In the genomic region with DNA sequence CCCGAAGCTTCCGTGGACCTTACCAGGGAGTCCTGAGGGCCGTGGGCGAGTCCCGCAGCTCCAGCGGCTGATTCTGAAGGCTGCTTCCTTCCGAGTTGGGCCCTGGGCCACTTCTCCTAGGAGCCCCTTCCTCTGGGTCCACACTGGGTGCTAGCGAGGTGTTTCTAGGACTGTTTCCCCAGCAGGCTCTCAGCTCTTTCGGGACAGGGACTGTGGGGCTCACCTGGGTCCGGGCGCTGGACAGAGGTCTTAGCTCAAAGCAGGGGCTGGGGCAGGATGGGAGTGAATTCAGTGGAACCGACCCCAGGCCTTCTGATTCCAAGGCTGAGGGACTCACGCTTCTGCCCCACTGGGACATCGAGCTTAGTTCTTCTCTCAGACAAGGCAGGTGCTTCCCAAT, we compare ENCODE assay signal across 18 cellular contexts. TPM values are rescaled to one million over a fixed set of nuclear protein-coding genes. Genes with fewer than 3 reads are reported as not detected.
DNase-seq lines count a peak whose midpoint lies in the region; ATAC-seq and TF ChIP-seq lines count a peak whose summit lies in the region.
"Had no signal": no experiment of that assay in that cellular context is flagged by ENCODE, and none has a peak within 500 bp of the region (broad histone marks: within the 10 kb centered on the region; RNA-seq: fewer than 3 reads in every experiment).

No MANE protein-coding gene starts in this region.

- TF ChIP-seq CTCF in right atrium auricular region (IDR thresholded peaks at IDR 0.05) (no peak), adrenal gland (IDR thresholded peaks at IDR 0.05) (no peak), upper lobe of right lung (IDR thresholded peaks at IDR 0.05) (no peak)

- DNase-seq in right atrium auricular region (ENCODE audit: low spot score) (peak; percentile 55), left ventricle myocardium superior (no peak), adrenal gland (peak in 4 of 7 donors; percentile 9 to 38 (median 15)), mucosa of gallbladder (ENCODE audit: low spot score) (peak; percentile 8), upper lobe of right lung (peak; percentile 32), nucleus accumbens (lab: John Stamatoyannopoulos, UW) (no peak), MV-4-11 (lab: John Stamatoyannopoulos, UW) (no peak)
- DNase-seq: left colon; midbrain; NCI-H146; NCI-H2171; NCI-H526; stimulated activated naive CD4-positive, alpha-beta T cell had no signal

- ATAC-seq in left ventricle myocardium superior: no peak
- no peak for ATAC-seq in upper lobe of right lung
- no peak for ATAC-seq in HG03354 (IDR thresholded peaks at IDR 0.05; ENCODE audit: poor library complexity, severe bottlenecking, unreplicated experiment)
- ATAC-seq: K562, left colon had no signal

- no peaks in the 10 kb centered on the region for H3K27me3 ChIP-seq in right atrium auricular region
- H3K27me3 ChIP-seq in adrenal gland: no peaks in the 10 kb centered on the region
- H3K27me3 ChIP-seq in upper lobe of right lung: no peaks in the 10 kb centered on the region
- H3K27me3 ChIP-seq: thyroid gland had no signal

- H3K27ac ChIP-seq in right atrium auricular region (no peak overlapping the region), adrenal gland (no peak overlapping the region), upper lobe of right lung (no peak overlapping the region)
- H3K27ac ChIP-seq: RWPE1, thyroid gland had no signal

- intact Hi-C loops in left ventricle myocardium superior (cut with micrococcal nuclease): no loop called here
- intact Hi-C loops in adrenal gland (cut with DNase I): no loop called here
- intact Hi-C loops in upper lobe of right lung (cut with DNase I): no loop called here

- H3K9me3 ChIP-seq in right atrium auricular region (no peaks in the 10 kb centered on the region), adrenal gland (replicated peaks in 1 of 3) (no peaks in the 10 kb centered on the region), upper lobe of right lung (no peaks in the 10 kb centered on the region)
- H3K9me3 ChIP-seq: HAP-1, thyroid gland had no signal

- no peak for TF ChIP-seq POLR2A in adrenal gland (IDR thresholded peaks at IDR 0.05)

- H3K36me3 ChIP-seq in right atrium auricular region: no peaks in the 10 kb centered on the region
- no peaks in the 10 kb centered on the region for H3K36me3 ChIP-seq in adrenal gland (replicated peaks in 1 of 2)
- no peaks in the 10 kb centered on the region for H3K36me3 ChIP-seq in upper lobe of right lung
- H3K36me3 ChIP-seq: HAP-1, thyroid gland had no signal

- WGBS in adrenal gland, 4 donors: 50 to 85% (median 81%) methylated on average over 7 to 14 of the region's 14 CpGs

- H3K4me3 ChIP-seq in right atrium auricular region: no peak overlapping the region
- no peak overlapping the region for H3K4me3 ChIP-seq in adrenal gland
- no peak overlapping the region for H3K4me3 ChIP-seq in upper lobe of right lung
- H3K4me3 ChIP-seq: HAP-1, K562, thyroid gland had no signal

- H3K4me1 ChIP-seq in right atrium auricular region: no peaks in the 10 kb centered on the region
- H3K4me1 ChIP-seq in adrenal gland (replicated peaks in 1 of 2): no peaks in the 10 kb centered on the region
- H3K4me1 ChIP-seq in upper lobe of right lung: no peaks in the 10 kb centered on the region
- H3K4me1 ChIP-seq: HAP-1, thyroid gland had no signal

RNA-seq across cellular contexts. Expression of gene CSNK1E, which starts 29.3 kb away (rescaled TPM):
- total RNA-seq in right atrium auricular region: 10 to 100 TPM; 41.8 to 78.8 TPM
- total RNA-seq in left ventricle myocardium superior: 72.6 TPM
- 100 to 1,000 TPM in 1 of 8 donors, 10 to 100 TPM in 7; 28.4 to 112 (median 73.7) TPM for total RNA-seq in adrenal gland
- polyA plus RNA-seq in adrenal gland: 100 to 1,000 TPM in 1 of 3 donors, 10 to 100 TPM in 2; 49.1 to 142 (median 85.2) TPM
- total RNA-seq in mucosa of gallbladder: 131 TPM
- 115 TPM for total RNA-seq in upper lobe of right lung

Comparison
In these comparisons a context has a peak if more than half of its experiments do, and no peak if none do; other contexts are left out.
1. DNase-seq: peak in right atrium auricular region (single experiment), adrenal gland (4 of 7), mucosa of gallbladder (single experiment) and upper lobe of right lung (single experiment); none in left ventricle myocardium superior (single experiment), nucleus accumbens (0 of 56) and MV-4-11 (single experiment).